18 cellular contexts compared by ENCODE assay signal in the genomic region with DNA sequence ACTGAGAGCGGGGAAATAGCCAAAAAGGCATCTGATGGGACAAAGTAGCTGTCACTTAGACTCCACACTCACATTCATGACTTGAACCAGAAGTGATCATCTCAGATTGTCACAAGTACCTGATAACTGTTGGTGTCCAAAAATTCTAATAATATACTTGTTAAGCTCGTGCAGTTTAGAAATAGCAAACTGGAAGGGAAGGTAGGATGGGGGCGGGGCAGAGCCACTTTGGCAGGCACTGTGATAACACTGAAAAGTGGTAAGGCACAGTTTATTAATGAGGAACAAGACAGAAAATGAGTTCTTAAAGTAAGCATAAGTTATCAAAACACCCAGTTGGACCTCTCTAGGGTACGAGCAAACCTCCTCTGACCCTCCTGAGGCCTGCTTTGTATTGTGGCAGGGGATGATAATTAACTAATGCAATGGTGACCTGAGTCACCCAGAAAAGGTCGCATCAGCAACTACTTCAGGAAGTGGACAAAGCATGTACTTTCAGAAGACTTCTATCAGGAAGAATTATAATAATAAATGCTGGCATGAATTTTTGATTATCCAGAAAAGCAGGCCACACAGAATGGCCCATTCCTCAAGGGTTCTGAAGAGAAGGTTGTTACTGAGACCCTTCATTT. TPM values are rescaled to one million over a fixed set of nuclear protein-coding genes. Genes with fewer than 3 reads are reported as not detected.
DNase-seq lines count a peak whose midpoint lies in the region; ATAC-seq and TF ChIP-seq lines count a peak whose summit lies in the region.
"Had no signal": no experiment of that assay in that cellular context is flagged by ENCODE, and none has a peak within 500 bp of the region (broad histone marks: within the 10 kb centered on the region; RNA-seq: fewer than 3 reads in every experiment).

No MANE protein-coding gene starts in this region.

- H3K79me2 ChIP-seq in GM23338 (replicated peaks; ENCODE audit: insufficient read depth): no peaks in the 10 kb centered on the region

- H2AFZ ChIP-seq in GM23338: no peak overlapping the region

- H3K4me3 ChIP-seq in esophagus squamous epithelium (no peak overlapping the region), right cardiac atrium (ENCODE audit: low read length) (no peak overlapping the region), stomach (no peak overlapping the region), GM23338 (no peak overlapping the region)
- H3K4me3 ChIP-seq: BLaER1 treated with 17β-estradiol and CSF1 and Interleukin-3, amounts not matched to agents 10 nM and 100 nM had no signal

- DNase-seq in Caki2 (ENCODE audit: low read depth) (peak; percentile 17), esophagus squamous epithelium (lab: John Stamatoyannopoulos, UW) (no peak), right cardiac atrium (peak in 2 of 3 donors; percentile 80), stomach (no peak), GM23338 (ENCODE audit: low spot score) (no peak), NCI-H2196 treated with DMSO at 0.1 percent for 48 hours (lab: John Stamatoyannopoulos, UW; ENCODE audit: unreplicated experiment) (no peak), foreskin melanocyte (no peak)
- DNase-seq: 8988T, DMS 273 treated with DMSO at 0.1 percent for 48 hours, NCI-H1092, NCI-H1694 treated with DMSO at 0.1 percent for 48 hours had no signal

- no peaks in the 10 kb centered on the region for H3K36me3 Mint-ChIP-seq in GM23338 (ENCODE audit: low read depth)

- H3K4me1 ChIP-seq in esophagus squamous epithelium (peaks cover 0 to 71% (median 19%) of the 10 kb centered on the region in 3 donors), right cardiac atrium (ENCODE audit: control insufficient read depth, insufficient read depth, low read length) (peaks cover 37% of the 10 kb centered on the region), stomach (peaks cover 0 to 78% (median 46%) of the 10 kb centered on the region in 4 donors), GM23338 (ENCODE audit: insufficient read depth) (no peaks in the 10 kb centered on the region; the same call in 1 of the 2 replicates)

- in situ Hi-C loops in Caki2 (cut with HindIII; ENCODE audit: low pct_unique_long_range_greater_than_20kb, low sequenced_read_pairs): no loop called here

- intact Hi-C loops in esophagus squamous epithelium (cut with DNase I): no loop called here
- intact Hi-C loops in right cardiac atrium (cut with DNase I): no loop called here
- intact Hi-C loops in stomach (cut with DNase I; ENCODE audit: low total_unique reads): no loop called here

- H3K9me3 ChIP-seq in esophagus squamous epithelium: no peaks in the 10 kb centered on the region
- no peaks in the 10 kb centered on the region for H3K9me3 ChIP-seq in right cardiac atrium (ENCODE audit: control insufficient read depth, low read length)
- H3K9me3 ChIP-seq in stomach: no peaks in the 10 kb centered on the region
- H3K9me3 ChIP-seq: BLaER1 treated with 17β-estradiol and CSF1 and Interleukin-3, amounts not matched to agents 10 nM and 100 nM had no signal

- no peak overlapping the region for H3K4me3 Mint-ChIP-seq in GM23338

- no peaks in the 10 kb centered on the region for H4K20me1 ChIP-seq in GM23338 (replicated peaks; ENCODE audit: insufficient read depth)

- H3K36me3 ChIP-seq in esophagus squamous epithelium (no peaks in the 10 kb centered on the region), stomach (no peaks in the 10 kb centered on the region), GM23338 (ENCODE audit: insufficient read depth) (no peaks in the 10 kb centered on the region)
- H3K36me3 ChIP-seq: BLaER1 treated with 17β-estradiol and CSF1 and Interleukin-3, amounts not matched to agents 10 nM and 100 nM had no signal

- no peaks in the 10 kb centered on the region for H3F3A ChIP-seq in GM23338 (replicated peaks; ENCODE audit: low read depth)

- TF ChIP-seq POLR2A in esophagus squamous epithelium (IDR thresholded peaks at IDR 0.05): no peak
- no peak for TF ChIP-seq POLR2A in stomach (IDR thresholded peaks at IDR 0.05)

- TF ChIP-seq CTCF in esophagus squamous epithelium (IDR thresholded peaks at IDR 0.05) (no peak), stomach (IDR thresholded peaks at IDR 0.05) (no peak), GM23338 (conservative IDR thresholded peaks at IDR 0.05; ENCODE audit: low read depth in 2 of 2) (no peak)

- ATAC-seq in right cardiac atrium (peak; percentile 41 to 50), GM23338 (no peak), HG03342 (IDR thresholded peaks at IDR 0.05; ENCODE audit: unreplicated experiment) (no peak)
- ATAC-seq: HepG2 had no signal

- no peaks in the 10 kb centered on the region for H3K9me3 Mint-ChIP-seq in GM23338

- peaks cover 10% of the 10 kb centered on the region for H3K4me1 Mint-ChIP-seq in GM23338

- H3K27ac ChIP-seq in esophagus squamous epithelium (peak overlapping the region in 3 of 4 donors; percentile 23 to 62 (median 58)), right cardiac atrium (ENCODE audit: low read length) (peak overlapping the region; percentile 95), stomach (peak overlapping the region in 4 of 5 donors; percentile 41 to 89 (median 56)), GM23338 (ENCODE audit: low read depth) (no peak overlapping the region)
- H3K27ac ChIP-seq: KMS-11 had no signal

- H3K27me3 Mint-ChIP-seq in GM23338 (ENCODE audit: insufficient read depth, low read depth, poor library complexity): peaks cover 18% of the 10 kb centered on the region

- TF ChIP-seq EP300 in stomach (IDR thresholded peaks at IDR 0.05): no peak

- H3K27me3 ChIP-seq in esophagus squamous epithelium (no peaks in the 10 kb centered on the region), right cardiac atrium (ENCODE audit: control insufficient read depth, insufficient read depth) (no peaks in the 10 kb centered on the region), stomach (peaks cover 0 to 5% (median 0%) of the 10 kb centered on the region in 3 donors), GM23338 (ENCODE audit: insufficient read depth) (no peaks in the 10 kb centered on the region)
- H3K27me3 ChIP-seq: BLaER1 treated with 17β-estradiol and CSF1 and Interleukin-3, amounts not matched to agents 10 nM and 100 nM had no signal

- no peak overlapping the region for H3K4me2 ChIP-seq in GM23338
- H3K4me2 ChIP-seq: KMS-11 had no signal

- no peaks in the 10 kb centered on the region for H3K9me2 ChIP-seq in GM23338 (ENCODE audit: insufficient read depth)

- WGBS in esophagus squamous epithelium, 2 donors: 63 to 67% methylated on average over 5 of the region's 5 CpGs
- WGBS in right cardiac atrium: 51% methylated on average over 5 of the region's 5 CpGs
- WGBS in stomach, 5 donors: 49 to 70% (median 65%) methylated on average over 5 of the region's 5 CpGs

- H3K27ac Mint-ChIP-seq in GM23338: no peak overlapping the region

TF ChIP-seq in GM23338, 12 proteins besides CTCF, POLR2A, EP300 and RAD21:
- no peak for TF ChIP-seq CREB1 (CRISPR knock-in tag; IDR thresholded peaks at IDR 0.05; ENCODE audit: low read depth)
- TF ChIP-seq, protein P1, sequence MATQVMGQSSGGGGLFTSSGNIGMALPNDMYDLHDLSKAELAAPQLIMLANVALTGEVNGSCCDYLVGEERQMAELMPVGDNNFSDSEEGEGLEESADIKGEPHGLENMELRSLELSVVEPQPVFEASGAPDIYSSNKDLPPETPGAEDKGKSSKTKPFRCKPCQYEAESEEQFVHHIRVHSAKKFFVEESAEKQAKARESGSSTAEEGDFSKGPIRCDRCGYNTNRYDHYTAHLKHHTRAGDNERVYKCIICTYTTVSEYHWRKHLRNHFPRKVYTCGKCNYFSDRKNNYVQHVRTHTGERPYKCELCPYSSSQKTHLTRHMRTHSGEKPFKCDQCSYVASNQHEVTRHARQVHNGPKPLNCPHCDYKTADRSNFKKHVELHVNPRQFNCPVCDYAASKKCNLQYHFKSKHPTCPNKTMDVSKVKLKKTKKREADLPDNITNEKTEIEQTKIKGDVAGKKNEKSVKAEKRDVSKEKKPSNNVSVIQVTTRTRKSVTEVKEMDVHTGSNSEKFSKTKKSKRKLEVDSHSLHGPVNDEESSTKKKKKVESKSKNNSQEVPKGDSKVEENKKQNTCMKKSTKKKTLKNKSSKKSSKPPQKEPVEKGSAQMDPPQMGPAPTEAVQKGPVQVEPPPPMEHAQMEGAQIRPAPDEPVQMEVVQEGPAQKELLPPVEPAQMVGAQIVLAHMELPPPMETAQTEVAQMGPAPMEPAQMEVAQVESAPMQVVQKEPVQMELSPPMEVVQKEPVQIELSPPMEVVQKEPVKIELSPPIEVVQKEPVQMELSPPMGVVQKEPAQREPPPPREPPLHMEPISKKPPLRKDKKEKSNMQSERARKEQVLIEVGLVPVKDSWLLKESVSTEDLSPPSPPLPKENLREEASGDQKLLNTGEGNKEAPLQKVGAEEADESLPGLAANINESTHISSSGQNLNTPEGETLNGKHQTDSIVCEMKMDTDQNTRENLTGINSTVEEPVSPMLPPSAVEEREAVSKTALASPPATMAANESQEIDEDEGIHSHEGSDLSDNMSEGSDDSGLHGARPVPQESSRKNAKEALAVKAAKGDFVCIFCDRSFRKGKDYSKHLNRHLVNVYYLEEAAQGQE (IDR thresholded peaks at IDR 0.05; ENCODE audit: unreplicated experiment): no peak

RNA-seq across cellular contexts. Expression of a gene that starts 54.4 kb away (rescaled TPM):
- total RNA-seq in Caki2 (2014; rRNA removed; shearing (Covaris generic); ENCODE audit: low replicate concordance): 0.23 and 5.9 TPM in 2 replicates
- 10 to 100 TPM in 1 of 4 donors, 1 to 10 TPM in 2, under 1 TPM in 1; 0.72 to 17.4 (median 5.3) TPM for total RNA-seq in esophagus squamous epithelium
- total RNA-seq in right cardiac atrium: 100 to 1,000 TPM; 125 to 220 (median 210) TPM
- 90.4 TPM for polyA plus RNA-seq in right cardiac atrium
- total RNA-seq in stomach: 10 to 100 TPM in 4 of 5 donors, 1 to 10 TPM in 1; 6.1 to 79.9 (median 28.3) TPM
- polyA plus RNA-seq in stomach: 10 to 100 TPM in 1 of 3 donors, 1 to 10 TPM in 2; 1.8 to 13.1 (median 2.7) TPM
- 10.2 and 10.3 TPM in 2 replicates for total RNA-seq in GM23338 (2014; rRNA removed; shearing (Covaris generic))
- polyA plus RNA-seq in GM23338 (2016; fragmentation: Nextera tagmentation; extraction: Ambion mirVana): 2.4 and 3.5 TPM in 2 replicates
- total RNA-seq: HepG2, MCF 10A, NCI-H460, RPMI7951 had no signal
- polyA plus RNA-seq: HepG2 had no signal

Comparison
In these comparisons a context has a peak if more than half of its experiments do, and no peak if none do; other contexts are left out.
1. DNase-seq: peak in Caki2 (single experiment) and right cardiac atrium (2 of 3); none in esophagus squamous epithelium (single experiment), stomach (single experiment), GM23338 (single experiment), NCI-H2196 treated with DMSO at 0.1 percent for 48 hours (single experiment) and foreskin melanocyte (single experiment).
2. ATAC-seq: peak in right cardiac atrium (2 of 2); none in GM23338 (single experiment) and HG03342 (single experiment).